Comparison of ENCODE assay signal across 1 cellular context in genomic region chr9:17075146-17075757, GRCh38.
TF ChIP-seq lines count a peak whose summit lies in the region.

No MANE protein-coding gene starts in this region.

TF ChIP-seq in HepG2, 621 proteins besides CTCF, POLR2A, EP300 and RAD21 (continued from another document):
- no peak for TF ChIP-seq GMEB1 (CRISPR knock-in tag; IDR thresholded peaks at IDR 0.05; ENCODE audit: borderline replicate concordance)
- TF ChIP-seq ZSCAN25 (CRISPR knock-in tag; IDR thresholded peaks at IDR 0.05): no peak
- 0 out of 2 replicates have a peak, but pooled peaks have one; percentile 66 for TF ChIP-seq PCBP1 (IDR thresholded peaks at IDR 0.05; ENCODE audit: borderline replicate concordance, low read depth, low read length)
- TF ChIP-seq FOXM1 (CRISPR knock-in tag; IDR thresholded peaks at IDR 0.05): no peak
- no peak for TF ChIP-seq ZBTB8A (CRISPR knock-in tag; IDR thresholded peaks at IDR 0.05; ENCODE audit: borderline replicate concordance, low read depth)
- no peak for TF ChIP-seq HMG20A (CRISPR knock-in tag; IDR thresholded peaks at IDR 0.05; ENCODE audit: borderline replicate concordance)
- TF ChIP-seq ZNF503 (CRISPR knock-in tag; IDR thresholded peaks at IDR 0.05): no peak
- TF ChIP-seq HNRNPK (IDR thresholded peaks at IDR 0.05; ENCODE audit: low read depth, low read length, poor library complexity, severe bottlenecking): peak; percentile 92
- TF ChIP-seq AKAP8 (CRISPR knock-in tag; IDR thresholded peaks at IDR 0.05): no peak
